In genomic region chr10:102280397-102281015, GRCh38 we compare ENCODE assay signal across 8 cellular contexts. TPM values are rescaled to one million over a fixed set of nuclear protein-coding genes. Genes with fewer than 3 reads are reported as not detected.
DNase-seq lines count a peak whose midpoint lies in the region; ATAC-seq, FAIRE-seq and TF ChIP-seq lines count a peak whose summit lies in the region.

No MANE protein-coding gene starts in this region.

- H3K27me3 ChIP-seq in small intestine (ENCODE audit: control insufficient read depth in 2 of 2, insufficient read depth in 2 of 2, low read length in 2 of 2): no peaks in the 10 kb centered on the region

- ATAC-seq in naive thymus-derived CD8-positive, alpha-beta T cell: no peak
- ATAC-seq in HG03442 (IDR thresholded peaks at IDR 0.05; ENCODE audit: unreplicated experiment): no peak

- H3K36me3 Mint-ChIP-seq in naive thymus-derived CD8-positive, alpha-beta T cell: peaks cover 0 to 31% (median 0%) of the 10 kb centered on the region in 3 donors

- H3K27me3 Mint-ChIP-seq in naive thymus-derived CD8-positive, alpha-beta T cell: no peaks in the 10 kb centered on the region

- TF ChIP-seq CTCF in choroid plexus epithelial cell (conservative IDR thresholded peaks at IDR 0.05; ENCODE audit: low read depth, low read length): no peak

- peaks cover 0 to 3% of the 10 kb centered on the region in 2 donors for H3K36me3 ChIP-seq in small intestine (ENCODE audit: control insufficient read depth in 2 of 2, insufficient read depth in 2 of 2, low read length in 2 of 2)

- peak overlapping the region in 8 of 10 donors; percentile 22 to 72 (median 52) for H3K27ac Mint-ChIP-seq in naive thymus-derived CD8-positive, alpha-beta T cell

- no peaks in the 10 kb centered on the region for H3K9me3 ChIP-seq in small intestine (ENCODE audit: control insufficient read depth, low read depth)

- 13 to 48% (median 30%) methylated on average over 3 of the region's 3 CpGs for WGBS in small intestine, 3 donors

- no peak overlapping the region for H3K27ac ChIP-seq in small intestine (ENCODE audit: low read depth in 1 of 2, low read length in 1 of 2)

- POLR2A ChIA-PET in naive thymus-derived CD8-positive, alpha-beta T cell (lab: Charles Lee): interaction anchor here (0.7 kb wide), 1 partner anchor 159 kb away, joined by 4 read pairs; no protein-coding TSS in a partner anchor

- peak; percentile 74 for DNase-seq in DMS 273 (lab: John Stamatoyannopoulos, UW; ENCODE audit: unreplicated experiment)
- DNase-seq in NCI-H2171 (lab: John Stamatoyannopoulos, UW): peak; percentile 5
- DNase-seq in choroid plexus epithelial cell (ENCODE audit: low read depth): peak; percentile 30
- no peak for DNase-seq in naive thymus-derived CD8-positive, alpha-beta T cell
- no peak for DNase-seq in small intestine
- DNase-seq in activated gamma-delta T cell treated with Interleukin-2 at 50 U/mL for 16 hours: no peak
- no peak for DNase-seq in GM19238 (ENCODE audit: insufficient read length, low spot score)

- H3K4me3 Mint-ChIP-seq in naive thymus-derived CD8-positive, alpha-beta T cell: peak overlapping the region in 8 of 10 donors; percentile 5 to 72 (median 28)

- peaks cover 2 to 12% of the 10 kb centered on the region in 2 donors for H3K4me1 ChIP-seq in small intestine (ENCODE audit: control insufficient read depth in 2 of 2, insufficient read depth in 1 of 2, low read depth in 1 of 2, low read length in 1 of 2)

- H3K4me3 ChIP-seq in choroid plexus epithelial cell (ENCODE audit: low read depth, low read length) (no peak overlapping the region), small intestine (ENCODE audit: low read depth in 1 of 2, low read length in 2 of 2) (no peak overlapping the region)

- FAIRE-seq in small intestine (lab: Jason Lieb, UNC): no peak

- no peaks in the 10 kb centered on the region for H3K9me3 Mint-ChIP-seq in naive thymus-derived CD8-positive, alpha-beta T cell

- H3K4me1 Mint-ChIP-seq in naive thymus-derived CD8-positive, alpha-beta T cell: peaks cover 29 to 64% (median 51%) of the 10 kb centered on the region in 4 donors

RNA-seq across cellular contexts. Expression of gene GBF1, which starts 35.2 kb away (rescaled TPM):
- 10 to 100 TPM; 36.9 to 41.0 TPM for total RNA-seq in naive thymus-derived CD8-positive, alpha-beta T cell
- 10 to 100 TPM in 2 of 3 donors, 1 to 10 TPM in 1; 6.3 to 17.1 (median 10.7) TPM for polyA plus RNA-seq in naive thymus-derived CD8-positive, alpha-beta T cell
- 10 to 100 TPM; 13.2 to 20.4 (median 16.5) TPM for polyA plus RNA-seq in small intestine

RNA-seq across cellular contexts. Expression of gene PITX3, which starts 39.2 kb away (rescaled TPM):
- total RNA-seq in naive thymus-derived CD8-positive, alpha-beta T cell: not detected
- not detected for polyA plus RNA-seq in naive thymus-derived CD8-positive, alpha-beta T cell
- not detected for polyA plus RNA-seq in small intestine

RNA-seq across cellular contexts. Expression of gene ELOVL3, which starts 54.4 kb away (rescaled TPM):
- total RNA-seq in naive thymus-derived CD8-positive, alpha-beta T cell: not detected
- polyA plus RNA-seq in naive thymus-derived CD8-positive, alpha-beta T cell: not detected
- polyA plus RNA-seq in small intestine: under 1 TPM in 1 of 3 donors, not detected in 2; 0.42 TPM

Comparison
In these comparisons a context has a peak if more than half of its experiments do, and no peak if none do; other contexts are left out.
1. DNase-seq: peak in DMS 273 (single experiment), NCI-H2171 (single experiment) and choroid plexus epithelial cell (single experiment); none in naive thymus-derived CD8-positive, alpha-beta T cell (0 of 10), small intestine (single experiment), activated gamma-delta T cell treated with Interleukin-2 at 50 U/mL for 16 hours (single experiment) and GM19238 (single experiment).